In genomic region chr1:16153110-16153998, GRCh38 we compare ENCODE assay signal across 12 cellular contexts. TPM values are rescaled to one million over a fixed set of nuclear protein-coding genes. Genes with fewer than 3 reads are reported as not detected.
DNase-seq lines count a peak whose midpoint lies in the region; ATAC-seq and TF ChIP-seq lines count a peak whose summit lies in the region.
"Had no signal": no experiment of that assay in that cellular context is flagged by ENCODE, and none has a peak within 500 bp of the region (broad histone marks: within the 10 kb centered on the region; RNA-seq: fewer than 3 reads in every experiment).

No MANE protein-coding gene starts in this region.

- CTCF ChIA-PET in Caco-2 (lab: Charles Lee) = interaction anchor here (0.6 to 2.2 kb wide), 4 partner anchors 10 to 473 kb away, joined by 3 to 15 read pairs (median 4); no protein-coding TSS in a partner anchor
- CTCF ChIA-PET in activated CD4-positive, alpha-beta memory T cell treated with anti-CD3 and anti-CD28 coated beads, Interleukin-2, amount 10 ng/mL, durations not matched to agents 7 days and 5 days (lab: Charles Lee) = interaction anchor here (0.9 to 1.8 kb wide), 3 partner anchors 9 to 74 kb away, joined by 3 read pairs; no protein-coding TSS in a partner anchor

- WGBS in prostate gland = 48% methylated on average over 12 of the region's 13 CpGs

- BruUV-seq in Caco-2 (replicated peaks; lab: Mats Ljungman, UMichigan) = no TSS peak

- intact Hi-C loops in Caco-2 (cut with micrococcal nuclease; ENCODE audit: unreplicated experiment) (no loop called here), prostate gland (cut with DNase I) (no loop called here)

- no peak for DNase-seq in Caco-2
- peak; percentile 36 for DNase-seq in glomerular visceral epithelial cell (ENCODE audit: extremely low spot score)
- no peak for DNase-seq in prostate gland (ENCODE audit: low spot score)
- DNase-seq in NCI-H1694 (lab: John Stamatoyannopoulos, UW) = no peak
- DNase-seq in activated CD4-positive, alpha-beta memory T cell treated with anti-CD3 and anti-CD28 coated beads, Interleukin-2, amount 10 ng/mL, durations not matched to agents 7 days and 5 days = no peak
- DNase-seq in activated T-cell treated with anti-CD3 and anti-CD28 coated beads, Interleukin-2, amount 50 U/mL, for 48 hours = no peak
- DNase-seq: activated naive CD8-positive, alpha-beta T cell treated with anti-CD3 and anti-CD28 coated beads, Interleukin-2, amount 50 U/mL, for 24 hours; DMS 273 treated with DMSO at 0.1 percent for 48 hours; NCI-H2107; T-helper 9 cell had no signal

- no peak for ATAC-seq in HG02884 (IDR thresholded peaks at IDR 0.05; ENCODE audit: unreplicated experiment)
- ATAC-seq: activated naive CD8-positive, alpha-beta T cell treated with anti-CD3 and anti-CD28 coated beads, Interleukin-2, amount 50 U/mL, for 24 hours had no signal

- peak overlapping the region; percentile 69 to 76 for H3K27ac ChIP-seq in prostate gland

- H3K4me3 ChIP-seq in Caco-2 (ENCODE audit: low read depth, low read length) (peak overlapping the region; percentile 84), WI38 (ENCODE audit: low read depth, low read length) (peak overlapping the region; percentile 73), prostate gland (peak overlapping the region; percentile 13 to 43)

- H3K9me3 ChIP-seq in Caco-2 (no peaks in the 10 kb centered on the region), prostate gland (no peaks in the 10 kb centered on the region)

- H3K4me1 Mint-ChIP-seq in Caco-2 (ENCODE audit: low read depth, unreplicated experiment) = peaks cover 15% of the 10 kb centered on the region
- peaks cover 24% of the 10 kb centered on the region for H3K4me1 Mint-ChIP-seq in activated CD4-positive, alpha-beta memory T cell treated with anti-CD3 and anti-CD28 coated beads, Interleukin-2, amount 10 ng/mL, durations not matched to agents 7 days and 5 days

- H3K9me3 Mint-ChIP-seq in Caco-2 (ENCODE audit: unreplicated experiment) = no peaks in the 10 kb centered on the region
- H3K9me3 Mint-ChIP-seq in activated CD4-positive, alpha-beta memory T cell treated with anti-CD3 and anti-CD28 coated beads, Interleukin-2, amount 10 ng/mL, durations not matched to agents 7 days and 5 days = no peaks in the 10 kb centered on the region
- H3K9me3 Mint-ChIP-seq: activated naive CD8-positive, alpha-beta T cell treated with anti-CD3 and anti-CD28 coated beads, Interleukin-2, amount 50 U/mL, for 24 hours had no signal

- POLR2A ChIA-PET in Caco-2 (lab: Charles Lee) = interaction anchor here (1.0 to 1.4 kb wide), 2 partner anchors 10 to 11 kb away, joined by 4 to 5 read pairs; no protein-coding TSS in a partner anchor
- POLR2A ChIA-PET in activated CD4-positive, alpha-beta memory T cell treated with anti-CD3 and anti-CD28 coated beads, Interleukin-2, amount 10 ng/mL, durations not matched to agents 7 days and 5 days (lab: Charles Lee) = interaction anchor here (1.0 kb wide), 1 partner anchor 9 kb away, joined by 4 read pairs; no protein-coding TSS in a partner anchor

- H3K36me3 ChIP-seq in Caco-2 (ENCODE audit: control insufficient read depth, insufficient read depth, low read length) (peaks cover 4% of the 10 kb centered on the region; the same call in 1 of the 2 replicates), prostate gland (no peaks in the 10 kb centered on the region)

- peak overlapping the region; percentile 86 for H3K4me3 Mint-ChIP-seq in Caco-2 (ENCODE audit: unreplicated experiment)
- H3K4me3 Mint-ChIP-seq in activated CD4-positive, alpha-beta memory T cell treated with anti-CD3 and anti-CD28 coated beads, Interleukin-2, amount 10 ng/mL, durations not matched to agents 7 days and 5 days = no peak overlapping the region
- H3K4me3 Mint-ChIP-seq: activated naive CD8-positive, alpha-beta T cell treated with anti-CD3 and anti-CD28 coated beads, Interleukin-2, amount 50 U/mL, for 24 hours had no signal

- H3K27me3 ChIP-seq in Caco-2 (replicated peaks; ENCODE audit: control insufficient read depth, insufficient read depth, low read length) (no peaks in the 10 kb centered on the region), prostate gland (replicated peaks; ENCODE audit: insufficient read depth) (no peaks in the 10 kb centered on the region)

- peaks cover 51% of the 10 kb centered on the region for H3K36me3 Mint-ChIP-seq in Caco-2 (ENCODE audit: insufficient read depth, unreplicated experiment)
- no peaks in the 10 kb centered on the region for H3K36me3 Mint-ChIP-seq in activated CD4-positive, alpha-beta memory T cell treated with anti-CD3 and anti-CD28 coated beads, Interleukin-2, amount 10 ng/mL, durations not matched to agents 7 days and 5 days (ENCODE audit: low read depth)

- H3K4me1 ChIP-seq in Caco-2 = peaks cover 48% of the 10 kb centered on the region
- H3K4me1 ChIP-seq in prostate gland (replicated peaks) = no peaks in the 10 kb centered on the region

- TF ChIP-seq POLR2A in prostate gland (IDR thresholded peaks at IDR 0.05) = no peak

- no peaks in the 10 kb centered on the region for H3K27me3 Mint-ChIP-seq in Caco-2 (ENCODE audit: insufficient read depth, unreplicated experiment)
- peaks cover 35% of the 10 kb centered on the region for H3K27me3 Mint-ChIP-seq in activated CD4-positive, alpha-beta memory T cell treated with anti-CD3 and anti-CD28 coated beads, Interleukin-2, amount 10 ng/mL, durations not matched to agents 7 days and 5 days

- TF ChIP-seq CTCF in Caco-2 (IDR thresholded peaks at IDR 0.05; ENCODE audit: insufficient read depth in 1 of 2, low read depth in 1 of 2, low read length in 1 of 2, severe bottlenecking in 1 of 2, unreplicated experiment in 1 of 2) (no peak), WI38 (IDR thresholded peaks at IDR 0.05; ENCODE audit: low read depth, low read length) (no peak), prostate gland (IDR thresholded peaks at IDR 0.05) (no peak)

- peak overlapping the region; percentile 70 for H3K27ac Mint-ChIP-seq in Caco-2 (ENCODE audit: unreplicated experiment)
- no peak overlapping the region for H3K27ac Mint-ChIP-seq in activated CD4-positive, alpha-beta memory T cell treated with anti-CD3 and anti-CD28 coated beads, Interleukin-2, amount 10 ng/mL, durations not matched to agents 7 days and 5 days
- H3K27ac Mint-ChIP-seq: activated naive CD8-positive, alpha-beta T cell treated with anti-CD3 and anti-CD28 coated beads, Interleukin-2, amount 50 U/mL, for 24 hours had no signal

RNA-seq across cellular contexts. Expression of gene EPHA2, which starts 2.5 kb away (rescaled TPM):
- total RNA-seq in Caco-2 (2022) = 31.2 and 37.8 TPM in 2 replicates
- 10 to 100 TPM; 14.8 to 17.7 TPM for total RNA-seq in prostate gland
- total RNA-seq in activated CD4-positive, alpha-beta memory T cell treated with anti-CD3 and anti-CD28 coated beads, Interleukin-2, amount 10 ng/mL, durations not matched to agents 7 days and 5 days = not detected

RNA-seq across cellular contexts. Expression of gene ARHGEF19, which starts 59.1 kb away (rescaled TPM):
- 7.7 and 8.0 TPM in 2 replicates for total RNA-seq in Caco-2 (2022)
- total RNA-seq in prostate gland = 10 to 100 TPM; 13.1 to 18.8 TPM
- 1 to 10 TPM; 6.9 to 7.6 TPM for total RNA-seq in activated CD4-positive, alpha-beta memory T cell treated with anti-CD3 and anti-CD28 coated beads, Interleukin-2, amount 10 ng/mL, durations not matched to agents 7 days and 5 days

Comparison
In these comparisons a context has a peak if more than half of its experiments do, and no peak if none do; other contexts are left out.
1. H3K4me3 ChIP-seq: peak in every context shown above with its lines; median percentile 84 in Caco-2; 73 in WI38; 28 in prostate gland.
2. RNA of gene EPHA2, which starts 2.5 kb away (total RNA-seq): 31.2 to 37.8 TPM in Caco-2 and 14.8 to 17.7 TPM in prostate gland; not detected in activated CD4-positive, alpha-beta memory T cell treated with anti-CD3 and anti-CD28 coated beads, Interleukin-2, amount 10 ng/mL, durations not matched to agents 7 days and 5 days; every median in the first group is over 10 times any median in the second.